In the genomic region with DNA sequence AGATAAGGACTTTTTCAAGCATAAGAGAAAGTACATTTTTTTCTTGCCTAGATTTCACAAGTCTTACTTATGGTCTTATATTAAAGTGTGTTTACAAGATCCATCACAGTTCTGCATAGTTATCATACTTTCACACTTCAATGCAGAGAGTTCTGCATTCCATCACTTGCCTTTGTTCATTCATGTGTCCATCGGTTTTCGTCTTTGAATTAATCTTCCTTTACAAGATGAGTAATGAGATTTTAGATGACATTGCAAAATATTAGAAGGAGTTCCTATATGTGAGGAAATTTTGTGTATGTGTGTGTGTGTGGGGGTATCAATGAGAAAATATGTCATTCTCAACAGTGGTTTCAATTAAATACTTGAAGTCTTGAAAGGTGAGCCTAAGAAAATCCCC, we compare ENCODE assay signal across 1 cellular context.
A peak's percentile ranks its signal among the peaks of the same experiment; 100 is the strongest.
TF ChIP-seq lines count a peak whose summit lies in the region.

No MANE protein-coding gene starts in this region.

TF ChIP-seq in HepG2, 621 proteins besides CTCF, POLR2A, EP300 and RAD21 (continued from another document):
- TF ChIP-seq, protein P1, sequence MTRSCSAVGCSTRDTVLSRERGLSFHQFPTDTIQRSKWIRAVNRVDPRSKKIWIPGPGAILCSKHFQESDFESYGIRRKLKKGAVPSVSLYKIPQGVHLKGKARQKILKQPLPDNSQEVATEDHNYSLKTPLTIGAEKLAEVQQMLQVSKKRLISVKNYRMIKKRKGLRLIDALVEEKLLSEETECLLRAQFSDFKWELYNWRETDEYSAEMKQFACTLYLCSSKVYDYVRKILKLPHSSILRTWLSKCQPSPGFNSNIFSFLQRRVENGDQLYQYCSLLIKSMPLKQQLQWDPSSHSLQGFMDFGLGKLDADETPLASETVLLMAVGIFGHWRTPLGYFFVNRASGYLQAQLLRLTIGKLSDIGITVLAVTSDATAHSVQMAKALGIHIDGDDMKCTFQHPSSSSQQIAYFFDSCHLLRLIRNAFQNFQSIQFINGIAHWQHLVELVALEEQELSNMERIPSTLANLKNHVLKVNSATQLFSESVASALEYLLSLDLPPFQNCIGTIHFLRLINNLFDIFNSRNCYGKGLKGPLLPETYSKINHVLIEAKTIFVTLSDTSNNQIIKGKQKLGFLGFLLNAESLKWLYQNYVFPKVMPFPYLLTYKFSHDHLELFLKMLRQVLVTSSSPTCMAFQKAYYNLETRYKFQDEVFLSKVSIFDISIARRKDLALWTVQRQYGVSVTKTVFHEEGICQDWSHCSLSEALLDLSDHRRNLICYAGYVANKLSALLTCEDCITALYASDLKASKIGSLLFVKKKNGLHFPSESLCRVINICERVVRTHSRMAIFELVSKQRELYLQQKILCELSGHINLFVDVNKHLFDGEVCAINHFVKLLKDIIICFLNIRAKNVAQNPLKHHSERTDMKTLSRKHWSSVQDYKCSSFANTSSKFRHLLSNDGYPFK (CRISPR knock-in tag; IDR thresholded peaks at IDR 0.05; ENCODE audit: borderline replicate concordance) = no peak
- TF ChIP-seq, protein P2, sequence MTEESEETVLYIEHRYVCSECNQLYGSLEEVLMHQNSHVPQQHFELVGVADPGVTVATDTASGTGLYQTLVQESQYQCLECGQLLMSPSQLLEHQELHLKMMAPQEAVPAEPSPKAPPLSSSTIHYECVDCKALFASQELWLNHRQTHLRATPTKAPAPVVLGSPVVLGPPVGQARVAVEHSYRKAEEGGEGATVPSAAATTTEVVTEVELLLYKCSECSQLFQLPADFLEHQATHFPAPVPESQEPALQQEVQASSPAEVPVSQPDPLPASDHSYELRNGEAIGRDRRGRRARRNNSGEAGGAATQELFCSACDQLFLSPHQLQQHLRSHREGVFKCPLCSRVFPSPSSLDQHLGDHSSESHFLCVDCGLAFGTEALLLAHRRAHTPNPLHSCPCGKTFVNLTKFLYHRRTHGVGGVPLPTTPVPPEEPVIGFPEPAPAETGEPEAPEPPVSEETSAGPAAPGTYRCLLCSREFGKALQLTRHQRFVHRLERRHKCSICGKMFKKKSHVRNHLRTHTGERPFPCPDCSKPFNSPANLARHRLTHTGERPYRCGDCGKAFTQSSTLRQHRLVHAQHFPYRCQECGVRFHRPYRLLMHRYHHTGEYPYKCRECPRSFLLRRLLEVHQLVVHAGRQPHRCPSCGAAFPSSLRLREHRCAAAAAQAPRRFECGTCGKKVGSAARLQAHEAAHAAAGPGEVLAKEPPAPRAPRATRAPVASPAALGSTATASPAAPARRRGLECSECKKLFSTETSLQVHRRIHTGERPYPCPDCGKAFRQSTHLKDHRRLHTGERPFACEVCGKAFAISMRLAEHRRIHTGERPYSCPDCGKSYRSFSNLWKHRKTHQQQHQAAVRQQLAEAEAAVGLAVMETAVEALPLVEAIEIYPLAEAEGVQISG (CRISPR knock-in tag; IDR thresholded peaks at IDR 0.05) = no peak
- TF ChIP-seq ZNF337 (CRISPR knock-in tag; IDR thresholded peaks at IDR 0.05; ENCODE audit: borderline replicate concordance, low read depth) = no peak
- TF ChIP-seq KAT7 (CRISPR knock-in tag; IDR thresholded peaks at IDR 0.05; ENCODE audit: borderline replicate concordance) = no peak
- TF ChIP-seq, protein P3, sequence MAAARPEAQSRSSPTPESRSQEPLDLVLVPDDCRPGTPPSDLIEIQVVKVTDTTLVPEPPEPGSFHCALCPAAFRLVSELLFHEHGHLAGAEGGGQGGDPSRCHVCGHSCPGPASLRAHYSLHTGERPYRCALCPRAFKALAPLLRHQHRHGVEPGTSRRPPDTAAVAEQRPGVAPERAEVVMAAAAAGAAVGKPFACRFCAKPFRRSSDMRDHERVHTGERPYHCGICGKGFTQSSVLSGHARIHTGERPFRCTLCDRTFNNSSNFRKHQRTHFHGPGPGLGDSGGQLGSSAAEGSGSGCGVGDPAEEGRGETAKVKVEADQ (CRISPR knock-in tag; IDR thresholded peaks at IDR 0.05; ENCODE audit: borderline replicate concordance) = no peak
- 0 out of 2 replicates have a peak, but pooled peaks have one; percentile 20 for TF ChIP-seq NFE2L2 (IDR thresholded peaks at IDR 0.05; ENCODE audit: low read length)
- TF ChIP-seq, protein P4, sequence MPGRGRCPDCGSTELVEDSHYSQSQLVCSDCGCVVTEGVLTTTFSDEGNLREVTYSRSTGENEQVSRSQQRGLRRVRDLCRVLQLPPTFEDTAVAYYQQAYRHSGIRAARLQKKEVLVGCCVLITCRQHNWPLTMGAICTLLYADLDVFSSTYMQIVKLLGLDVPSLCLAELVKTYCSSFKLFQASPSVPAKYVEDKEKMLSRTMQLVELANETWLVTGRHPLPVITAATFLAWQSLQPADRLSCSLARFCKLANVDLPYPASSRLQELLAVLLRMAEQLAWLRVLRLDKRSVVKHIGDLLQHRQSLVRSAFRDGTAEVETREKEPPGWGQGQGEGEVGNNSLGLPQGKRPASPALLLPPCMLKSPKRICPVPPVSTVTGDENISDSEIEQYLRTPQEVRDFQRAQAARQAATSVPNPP (CRISPR knock-in tag; IDR thresholded peaks at IDR 0.05) = no peak
- TF ChIP-seq TOPORS (CRISPR knock-in tag; IDR thresholded peaks at IDR 0.05) = no peak
- TF ChIP-seq SKI (IDR thresholded peaks at IDR 0.05; ENCODE audit: partially characterized antibody) = no peak
- TF ChIP-seq, protein P5, sequence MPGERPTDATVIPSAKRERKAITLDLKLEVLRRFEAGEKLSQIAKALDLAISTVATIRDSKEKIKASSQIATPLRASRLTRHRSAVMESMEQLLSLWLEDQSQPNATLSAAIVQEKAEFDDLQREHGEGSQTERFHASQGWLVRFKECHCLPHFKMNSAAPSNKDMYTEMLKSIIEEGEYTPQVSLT (CRISPR knock-in tag; IDR thresholded peaks at IDR 0.05; ENCODE audit: borderline replicate concordance, low read depth) = no peak
- no peak for TF ChIP-seq ZNF549 (CRISPR knock-in tag; IDR thresholded peaks at IDR 0.05)
